Comparison of ENCODE assay signal across 9 cellular contexts in genomic region chr7:32164341-32164996, GRCh38.
DNase-seq lines count a peak whose midpoint lies in the region; ATAC-seq and TF ChIP-seq lines count a peak whose summit lies in the region.
"Had no signal": no experiment of that assay in that cellular context is flagged by ENCODE, and none has a peak within 500 bp of the region (broad histone marks: within the 10 kb centered on the region; RNA-seq: fewer than 3 reads in every experiment).

No MANE protein-coding gene starts in this region.

- intact Hi-C loops in CD8-positive, alpha-beta T cell (cut with DNase I, micrococcal nuclease): no loop called here
- intact Hi-C loops in activated T-helper 1 cell treated with anti-CD3 and anti-CD28 coated beads, Interleukin-12 subunit alpha, Interleukin-12 subunit beta, Interleukin-2, Interleukin-4 antibody, amounts not matched to agents 30 ng/mL and 10 ng/mL and 1 ng/mL, durations not matched to agents 14 hours and 24 hours and 36 hours (cut with micrococcal nuclease): no loop called here

- no peak overlapping the region for H3K27ac ChIP-seq in Karpas-422 (ENCODE audit: low read length)
- H3K27ac ChIP-seq in iPS DF 6.9 (ENCODE audit: low read length): no peak overlapping the region
- no peak overlapping the region for H3K27ac ChIP-seq in CD8-positive, alpha-beta T cell (ENCODE audit: low read depth, low read length)

- no peak overlapping the region for H3K4me3 ChIP-seq in Karpas-422 (ENCODE audit: low read length)
- H3K4me3 ChIP-seq in iPS DF 6.9 (ENCODE audit: low read length): no peak overlapping the region
- H3K4me3 ChIP-seq in CD8-positive, alpha-beta T cell (ENCODE audit: low read depth, low read length): no peak overlapping the region

- no peaks in the 10 kb centered on the region for H3K27me3 Mint-ChIP-seq in CD8-positive, alpha-beta T cell (ENCODE audit: low read depth)
- H3K27me3 Mint-ChIP-seq in activated T-helper 1 cell treated with anti-CD3 and anti-CD28 coated beads, Interleukin-12 subunit alpha, Interleukin-12 subunit beta, Interleukin-2, Interleukin-4 antibody, amounts not matched to agents 30 ng/mL and 10 ng/mL and 1 ng/mL, durations not matched to agents 14 hours and 24 hours and 36 hours (ENCODE audit: insufficient read depth): no peaks in the 10 kb centered on the region
- H3K27me3 Mint-ChIP-seq: activated naive CD4-positive, alpha-beta T cell treated with anti-CD3 and anti-CD28 coated beads, Interleukin-2, amount 50 U/mL, for 24 hours had no signal

- H4K20me1 ChIP-seq in Karpas-422 (ENCODE audit: insufficient read depth, low read depth, low read length): no peaks in the 10 kb centered on the region

- ATAC-seq in GM21737 (IDR thresholded peaks at IDR 0.05; ENCODE audit: unreplicated experiment): no peak
- no peak for ATAC-seq in CD8-positive, alpha-beta T cell
- no peak for ATAC-seq in HG03571 (IDR thresholded peaks at IDR 0.05; ENCODE audit: unreplicated experiment)

- H3K9me2 ChIP-seq in Karpas-422 (replicated peaks; ENCODE audit: insufficient read depth, low read length): no peaks in the 10 kb centered on the region

- H3K9ac ChIP-seq in Karpas-422 (ENCODE audit: low read length): no peak overlapping the region

- H3K4me1 ChIP-seq in Karpas-422 (ENCODE audit: low read length): no peaks in the 10 kb centered on the region
- no peaks in the 10 kb centered on the region; the same call in 1 of the 2 replicates for H3K4me1 ChIP-seq in iPS DF 6.9 (ENCODE audit: control insufficient read depth, insufficient read depth, low read length)
- H3K4me1 ChIP-seq in CD8-positive, alpha-beta T cell (ENCODE audit: insufficient read depth, low read length): no peaks in the 10 kb centered on the region

- H3K27me3 ChIP-seq in Karpas-422 (ENCODE audit: low read length) (0 out of 2 replicates have a peak, but pooled peaks cover 3% of the 10 kb centered on the region), iPS DF 6.9 (ENCODE audit: control insufficient read depth, insufficient read depth, low read length) (no peaks in the 10 kb centered on the region)
- no peaks in the 10 kb centered on the region for H3K27me3 ChIP-seq in CD8-positive, alpha-beta T cell (ENCODE audit: insufficient read depth, low read length)

- H3K9me3 ChIP-seq in Karpas-422 (ENCODE audit: low read length) (no peaks in the 10 kb centered on the region), iPS DF 6.9 (ENCODE audit: control insufficient read depth, insufficient read depth, low read length) (no peaks in the 10 kb centered on the region)
- H3K9me3 ChIP-seq in CD8-positive, alpha-beta T cell (ENCODE audit: low read length): no peaks in the 10 kb centered on the region

- POLR2A ChIA-PET in CD8-positive, alpha-beta T cell (lab: Charles Lee): no interaction called here

- H3K4me1 Mint-ChIP-seq in CD8-positive, alpha-beta T cell (ENCODE audit: low read depth): no peaks in the 10 kb centered on the region
- H3K4me1 Mint-ChIP-seq in activated T-helper 1 cell treated with anti-CD3 and anti-CD28 coated beads, Interleukin-12 subunit alpha, Interleukin-12 subunit beta, Interleukin-2, Interleukin-4 antibody, amounts not matched to agents 30 ng/mL and 10 ng/mL and 1 ng/mL, durations not matched to agents 14 hours and 24 hours and 36 hours (ENCODE audit: low read depth): no peaks in the 10 kb centered on the region
- H3K4me1 Mint-ChIP-seq: activated naive CD4-positive, alpha-beta T cell treated with anti-CD3 and anti-CD28 coated beads, Interleukin-2, amount 50 U/mL, for 24 hours had no signal

- H3K36me3 ChIP-seq in Karpas-422 (ENCODE audit: insufficient read depth, low read length) (no peaks in the 10 kb centered on the region), iPS DF 6.9 (ENCODE audit: control insufficient read depth, insufficient read depth, low read length) (no peaks in the 10 kb centered on the region)
- no peaks in the 10 kb centered on the region for H3K36me3 ChIP-seq in CD8-positive, alpha-beta T cell (ENCODE audit: insufficient read depth, low read length)

- no peak for TF ChIP-seq CTCF in CD8-positive, alpha-beta T cell (IDR thresholded peaks at IDR 0.05)

- WGBS in iPS DF 6.9 (ENCODE audit: insufficient coverage, insufficient read length): no CpG with 5 or more reads among the region's 1 CpG

- DNase-seq in AG08395 (ENCODE audit: low spot score): peak; percentile 70
- peak; percentile 51 for DNase-seq in Karpas-422
- peak; percentile 33 for DNase-seq in amniotic epithelial cell (ENCODE audit: low read depth)
- DNase-seq in iPS DF 6.9 (ENCODE audit: low read depth, low spot score): peak; percentile 41
- DNase-seq in CD8-positive, alpha-beta T cell: no peak
- DNase-seq in activated T-helper 1 cell treated with anti-CD3 and anti-CD28 coated beads, Interleukin-12 subunit alpha, Interleukin-12 subunit beta, Interleukin-2, Interleukin-4 antibody, amounts not matched to agents 30 ng/mL and 10 ng/mL and 1 ng/mL, durations not matched to agents 14 hours and 24 hours and 36 hours (ENCODE audit: low spot score): no peak

- H3K9me3 Mint-ChIP-seq in CD8-positive, alpha-beta T cell: no peaks in the 10 kb centered on the region
- H3K9me3 Mint-ChIP-seq in activated T-helper 1 cell treated with anti-CD3 and anti-CD28 coated beads, Interleukin-12 subunit alpha, Interleukin-12 subunit beta, Interleukin-2, Interleukin-4 antibody, amounts not matched to agents 30 ng/mL and 10 ng/mL and 1 ng/mL, durations not matched to agents 14 hours and 24 hours and 36 hours: no peaks in the 10 kb centered on the region

- H3K27ac Mint-ChIP-seq in CD8-positive, alpha-beta T cell: no peak overlapping the region
- no peak overlapping the region for H3K27ac Mint-ChIP-seq in activated T-helper 1 cell treated with anti-CD3 and anti-CD28 coated beads, Interleukin-12 subunit alpha, Interleukin-12 subunit beta, Interleukin-2, Interleukin-4 antibody, amounts not matched to agents 30 ng/mL and 10 ng/mL and 1 ng/mL, durations not matched to agents 14 hours and 24 hours and 36 hours
- H3K27ac Mint-ChIP-seq: activated naive CD4-positive, alpha-beta T cell treated with anti-CD3 and anti-CD28 coated beads, Interleukin-2, amount 50 U/mL, for 24 hours had no signal

- H3K4me3 Mint-ChIP-seq in CD8-positive, alpha-beta T cell: no peak overlapping the region
- H3K4me3 Mint-ChIP-seq in activated T-helper 1 cell treated with anti-CD3 and anti-CD28 coated beads, Interleukin-12 subunit alpha, Interleukin-12 subunit beta, Interleukin-2, Interleukin-4 antibody, amounts not matched to agents 30 ng/mL and 10 ng/mL and 1 ng/mL, durations not matched to agents 14 hours and 24 hours and 36 hours: no peak overlapping the region
- H3K4me3 Mint-ChIP-seq: activated naive CD4-positive, alpha-beta T cell treated with anti-CD3 and anti-CD28 coated beads, Interleukin-2, amount 50 U/mL, for 24 hours had no signal

- no peaks in the 10 kb centered on the region for H3K36me3 Mint-ChIP-seq in CD8-positive, alpha-beta T cell
- H3K36me3 Mint-ChIP-seq in activated T-helper 1 cell treated with anti-CD3 and anti-CD28 coated beads, Interleukin-12 subunit alpha, Interleukin-12 subunit beta, Interleukin-2, Interleukin-4 antibody, amounts not matched to agents 30 ng/mL and 10 ng/mL and 1 ng/mL, durations not matched to agents 14 hours and 24 hours and 36 hours (ENCODE audit: low read depth): no peaks in the 10 kb centered on the region
- H3K36me3 Mint-ChIP-seq: activated naive CD4-positive, alpha-beta T cell treated with anti-CD3 and anti-CD28 coated beads, Interleukin-2, amount 50 U/mL, for 24 hours had no signal

- no peak overlapping the region for H2AFZ ChIP-seq in Karpas-422 (ENCODE audit: low read length)

- CTCF ChIA-PET in CD8-positive, alpha-beta T cell (lab: Charles Lee): interaction anchor here (1.1 kb wide), 1 partner anchor 14 kb away, joined by 4 read pairs; no protein-coding TSS in a partner anchor

- H3K79me2 ChIP-seq in Karpas-422 (ENCODE audit: low read length): no peaks in the 10 kb centered on the region

- no peak overlapping the region for H3K4me2 ChIP-seq in Karpas-422 (ENCODE audit: low read depth, low read length, poor library complexity, severe bottlenecking)

Comparison
In these comparisons a context has a peak if more than half of its experiments do, and no peak if none do; other contexts are left out.
1. DNase-seq: peak in AG08395 (single experiment), Karpas-422 (single experiment), amniotic epithelial cell (single experiment) and iPS DF 6.9 (single experiment); none in CD8-positive, alpha-beta T cell (0 of 7) and activated T-helper 1 cell treated with anti-CD3 and anti-CD28 coated beads, Interleukin-12 subunit alpha, Interleukin-12 subunit beta, Interleukin-2, Interleukin-4 antibody, amounts not matched to agents 30 ng/mL and 10 ng/mL and 1 ng/mL, durations not matched to agents 14 hours and 24 hours and 36 hours (single experiment).